ENCODE assay signal across 11 cellular contexts in the genomic region with DNA sequence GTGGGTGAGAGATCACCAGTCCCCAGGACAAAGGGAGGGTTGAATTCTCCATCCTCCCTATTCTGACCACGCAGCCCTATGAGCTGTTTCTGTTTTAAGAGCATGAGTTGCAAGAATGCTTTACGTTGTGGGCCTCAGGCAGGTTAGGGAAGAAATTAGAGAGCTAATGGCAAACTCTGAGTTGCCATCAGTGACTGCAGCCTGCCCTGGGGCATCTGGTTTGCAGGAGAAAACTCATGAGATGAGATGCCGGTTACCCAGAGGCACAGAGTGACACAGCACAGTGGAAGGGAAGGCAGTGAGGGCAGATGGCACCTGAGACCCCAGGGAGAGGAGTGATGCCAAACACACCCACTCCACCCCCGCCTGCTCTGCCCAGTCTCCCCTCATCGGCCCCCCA.
DNase-seq lines count a peak whose midpoint lies in the region; ATAC-seq and TF ChIP-seq lines count a peak whose summit lies in the region.
"Had no signal": no experiment of that assay in that cellular context is flagged by ENCODE, and none has a peak within 500 bp of the region (broad histone marks: within the 10 kb centered on the region; RNA-seq: fewer than 3 reads in every experiment).

No MANE protein-coding gene starts in this region.

- intact Hi-C loops in esophagus muscularis mucosa (cut with DNase I): no loop called here

- H3K27ac ChIP-seq in esophagus muscularis mucosa (replicated peaks in 1 of 4) (no peak overlapping the region), caudate nucleus (ENCODE audit: low read depth, low read length) (no peak overlapping the region)
- H3K27ac ChIP-seq: RWPE1 had no signal

- H3K4me1 ChIP-seq in esophagus muscularis mucosa: no peaks in the 10 kb centered on the region

- H3K4me3 ChIP-seq in esophagus muscularis mucosa: no peak overlapping the region

- TF ChIP-seq POLR2A in esophagus muscularis mucosa (IDR thresholded peaks at IDR 0.05; ENCODE audit: low read depth): no peak

- no peaks in the 10 kb centered on the region for H3K9me3 ChIP-seq in esophagus muscularis mucosa

- peak; percentile 45 for DNase-seq in ELF-1 (ENCODE audit: low read depth, low spot score)
- DNase-seq in NCI-H1694 (lab: John Stamatoyannopoulos, UW): peak; percentile 35
- DNase-seq in esophagus muscularis mucosa (ENCODE audit: extremely low spot score): peak; percentile 82
- peak; percentile 21 for DNase-seq in renal cortical epithelial cell (ENCODE audit: low read depth)
- no peak for DNase-seq in occipital lobe (lab: John Stamatoyannopoulos, UW)
- no peak for DNase-seq in caudate nucleus (lab: John Stamatoyannopoulos, UW)
- DNase-seq: CD8-positive, alpha-beta memory T cell; NCI-H187 treated with DMSO at 0.1 percent for 48 hours; NCI-H446 treated with DMSO at 0.1 percent for 48 hours had no signal

- H3K27me3 ChIP-seq in esophagus muscularis mucosa: no peaks in the 10 kb centered on the region

- 88% methylated on average over 3 of the region's 5 CpGs for WGBS in esophagus muscularis mucosa

- no peaks in the 10 kb centered on the region for H3K36me3 ChIP-seq in esophagus muscularis mucosa

- no peak for TF ChIP-seq EP300 in esophagus muscularis mucosa (IDR thresholded peaks at IDR 0.05)

- TF ChIP-seq CTCF in esophagus muscularis mucosa (IDR thresholded peaks at IDR 0.05): no peak

- no peak for ATAC-seq in HG03457 (IDR thresholded peaks at IDR 0.05; ENCODE audit: unreplicated experiment)

Comparison
In these comparisons a context has a peak if more than half of its experiments do, and no peak if none do; other contexts are left out.
1. DNase-seq: peak in ELF-1 (single experiment), NCI-H1694 (single experiment), esophagus muscularis mucosa (single experiment) and renal cortical epithelial cell (single experiment); none in occipital lobe (single experiment) and caudate nucleus (0 of 61).